8 cellular contexts compared by ENCODE assay signal in genomic region chr22:50244420-50245213, GRCh38. TPM values are rescaled to one million over a fixed set of nuclear protein-coding genes. Genes with fewer than 3 reads are reported as not detected.
DNase-seq lines count a peak whose midpoint lies in the region; ATAC-seq lines count a peak whose summit lies in the region.

A gene with protein sequence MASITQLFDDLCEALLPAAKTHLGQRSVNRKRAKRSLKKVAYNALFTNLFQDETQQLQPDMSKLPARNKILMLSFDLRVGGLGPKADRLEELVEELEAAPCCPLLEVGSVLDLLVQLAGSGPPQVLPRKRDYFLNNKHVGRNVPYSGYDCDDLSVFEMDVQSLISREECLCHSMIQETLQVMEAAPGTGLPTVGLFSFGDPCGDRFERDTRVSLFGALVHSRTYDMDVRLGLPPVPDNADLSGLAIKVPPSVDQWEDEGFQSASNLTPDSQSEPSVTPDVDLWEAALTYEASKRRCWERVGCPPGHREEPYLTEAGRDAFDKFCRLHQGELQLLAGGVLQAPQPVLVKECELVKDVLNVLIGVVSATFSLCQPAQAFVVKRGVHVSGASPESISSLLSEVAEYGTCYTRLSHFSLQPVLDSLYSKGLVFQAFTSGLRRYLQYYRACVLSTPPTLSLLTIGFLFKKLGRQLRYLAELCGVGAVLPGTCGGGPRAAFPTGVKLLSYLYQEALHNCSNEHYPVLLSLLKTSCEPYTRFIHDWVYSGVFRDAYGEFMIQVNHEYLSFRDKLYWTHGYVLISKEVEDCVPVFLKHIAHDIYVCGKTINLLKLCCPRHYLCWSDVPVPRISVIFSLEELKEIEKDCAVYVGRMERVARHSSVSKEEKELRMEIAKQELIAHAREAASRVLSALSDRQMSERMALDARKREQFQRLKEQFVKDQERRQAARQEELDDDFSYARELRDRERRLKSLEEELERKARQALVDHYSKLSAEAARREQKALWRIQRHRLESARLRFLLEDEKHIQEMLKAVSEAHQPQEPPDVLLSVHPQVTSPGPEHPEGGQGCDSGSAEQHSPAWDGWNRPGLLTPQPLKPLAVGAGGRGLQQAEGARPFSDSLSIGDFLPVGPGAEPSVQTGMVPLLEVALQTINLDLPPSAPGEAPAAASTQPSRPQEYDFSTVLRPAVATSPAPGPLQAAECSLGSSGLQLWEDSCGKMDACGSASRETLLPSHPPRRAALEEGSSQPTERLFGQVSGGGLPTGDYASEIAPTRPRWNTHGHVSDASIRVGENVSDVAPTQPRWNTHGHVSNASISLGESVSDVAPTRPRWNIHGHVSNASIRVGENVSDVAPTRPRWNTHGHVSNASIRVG (N-terminal part only) (minus strand): TSS chr22:50245023. CDS start chr22:50244459, 564 bp downstream.

- peaks cover 15% of the 10 kb centered on the region for H3K36me3 Mint-ChIP-seq in activated T-helper 1 cell treated with anti-CD3 and anti-CD28 coated beads, Interleukin-12 subunit alpha, Interleukin-12 subunit beta, Interleukin-2, Interleukin-4 antibody, amounts not matched to agents 30 ng/mL and 10 ng/mL and 1 ng/mL, durations not matched to agents 14 hours and 24 hours and 36 hours (ENCODE audit: low read depth)
- peaks cover 0 to 25% (median 4%) of the 10 kb centered on the region in 3 donors for H3K36me3 Mint-ChIP-seq in naive thymus-derived CD8-positive, alpha-beta T cell
- H3K36me3 Mint-ChIP-seq in stimulated activated naive B cell treated with anti-CD40 and anti-IgM and Interleukin-4, amounts not matched to agents 10 μg/mL and 1 μg/mL and 100 μg/mL, for 72 hours = peaks cover 19 to 20% of the 10 kb centered on the region in 2 donors

- H3K9me3 Mint-ChIP-seq in activated T-helper 1 cell treated with anti-CD3 and anti-CD28 coated beads, Interleukin-12 subunit alpha, Interleukin-12 subunit beta, Interleukin-2, Interleukin-4 antibody, amounts not matched to agents 30 ng/mL and 10 ng/mL and 1 ng/mL, durations not matched to agents 14 hours and 24 hours and 36 hours = no peaks in the 10 kb centered on the region
- H3K9me3 Mint-ChIP-seq in naive thymus-derived CD8-positive, alpha-beta T cell = no peaks in the 10 kb centered on the region
- H3K9me3 Mint-ChIP-seq in stimulated activated naive B cell treated with anti-CD40 and anti-IgM and Interleukin-4, amounts not matched to agents 10 μg/mL and 1 μg/mL and 100 μg/mL, for 72 hours = no peaks in the 10 kb centered on the region

- peak; percentile 87 for DNase-seq in DMS114 treated with DMSO at 0.1 percent for 48 hours (lab: John Stamatoyannopoulos, UW; ENCODE audit: unreplicated experiment)
- peak; percentile 84 for DNase-seq in Jurkat, Clone E6-1 (ENCODE audit: low read depth, low spot score)
- peak; percentile 89 for DNase-seq in RPMI7951 (ENCODE audit: low read depth)
- DNase-seq in activated T-helper 1 cell treated with anti-CD3 and anti-CD28 coated beads, Interleukin-12 subunit alpha, Interleukin-12 subunit beta, Interleukin-2, Interleukin-4 antibody, amounts not matched to agents 30 ng/mL and 10 ng/mL and 1 ng/mL, durations not matched to agents 14 hours and 24 hours and 36 hours (ENCODE audit: low spot score) = peak; percentile 93
- peak; percentile 88 for DNase-seq in fibroblast of gingiva (ENCODE audit: low read depth)
- peak; percentile 83 to 93 (median 90) for DNase-seq in naive thymus-derived CD8-positive, alpha-beta T cell
- DNase-seq in stimulated activated naive B cell treated with anti-CD40 and anti-IgM and Interleukin-4, amounts not matched to agents 10 μg/mL and 1 μg/mL and 100 μg/mL, for 72 hours = peak; percentile 91

- H3K27ac Mint-ChIP-seq in activated T-helper 1 cell treated with anti-CD3 and anti-CD28 coated beads, Interleukin-12 subunit alpha, Interleukin-12 subunit beta, Interleukin-2, Interleukin-4 antibody, amounts not matched to agents 30 ng/mL and 10 ng/mL and 1 ng/mL, durations not matched to agents 14 hours and 24 hours and 36 hours = peak within 1 kb of the TSS; percentile 100
- peak within 1 kb of the TSS; percentile 98 to 100 (median 100) for H3K27ac Mint-ChIP-seq in naive thymus-derived CD8-positive, alpha-beta T cell
- H3K27ac Mint-ChIP-seq in stimulated activated naive B cell treated with anti-CD40 and anti-IgM and Interleukin-4, amounts not matched to agents 10 μg/mL and 1 μg/mL and 100 μg/mL, for 72 hours = peak within 1 kb of the TSS; percentile 100

- peak within 1 kb of the TSS; percentile 99 for H3K4me3 Mint-ChIP-seq in activated T-helper 1 cell treated with anti-CD3 and anti-CD28 coated beads, Interleukin-12 subunit alpha, Interleukin-12 subunit beta, Interleukin-2, Interleukin-4 antibody, amounts not matched to agents 30 ng/mL and 10 ng/mL and 1 ng/mL, durations not matched to agents 14 hours and 24 hours and 36 hours
- peak within 1 kb of the TSS; percentile 85 to 100 (median 99) for H3K4me3 Mint-ChIP-seq in naive thymus-derived CD8-positive, alpha-beta T cell
- H3K4me3 Mint-ChIP-seq in stimulated activated naive B cell treated with anti-CD40 and anti-IgM and Interleukin-4, amounts not matched to agents 10 μg/mL and 1 μg/mL and 100 μg/mL, for 72 hours = peak within 1 kb of the TSS; percentile 98 to 100

- H3K4me3 ChIP-seq in Jurkat, Clone E6-1 (ENCODE audit: low read length) = peak within 1 kb of the TSS; percentile 95

- peak; percentile 52 for ATAC-seq in GM21576 (IDR thresholded peaks at IDR 0.05; ENCODE audit: unreplicated experiment)
- peak; percentile 79 to 81 for ATAC-seq in naive thymus-derived CD8-positive, alpha-beta T cell
- peak; percentile 89 to 93 for ATAC-seq in stimulated activated naive B cell treated with anti-CD40 and anti-IgM and Interleukin-4, amounts not matched to agents 10 μg/mL and 1 μg/mL and 100 μg/mL, for 72 hours (replicated peaks)

- POLR2A ChIA-PET in naive thymus-derived CD8-positive, alpha-beta T cell (lab: Charles Lee) = interaction anchor here (0.6 to 3.5 kb wide), 20 partner anchors 12 to 383 kb away, joined by 3 to 20 read pairs (median 4); partner anchors contain the start of genes ARSA, DENND6B and SCO2

- intact Hi-C loops in activated T-helper 1 cell treated with anti-CD3 and anti-CD28 coated beads, Interleukin-12 subunit alpha, Interleukin-12 subunit beta, Interleukin-2, Interleukin-4 antibody, amounts not matched to agents 30 ng/mL and 10 ng/mL and 1 ng/mL, durations not matched to agents 14 hours and 24 hours and 36 hours (cut with micrococcal nuclease) = loop anchor here (1.0 to 10.0 kb wide), 5 partner anchors 26 to 253 kb away; partner anchors contain the start of genes DENND6B, MAPK11, SBF1 and SELENOO

- H3K27me3 Mint-ChIP-seq in activated T-helper 1 cell treated with anti-CD3 and anti-CD28 coated beads, Interleukin-12 subunit alpha, Interleukin-12 subunit beta, Interleukin-2, Interleukin-4 antibody, amounts not matched to agents 30 ng/mL and 10 ng/mL and 1 ng/mL, durations not matched to agents 14 hours and 24 hours and 36 hours (ENCODE audit: insufficient read depth) = peaks cover 2% of the 10 kb centered on the region
- no peaks in the 10 kb centered on the region for H3K27me3 Mint-ChIP-seq in naive thymus-derived CD8-positive, alpha-beta T cell
- H3K27me3 Mint-ChIP-seq in stimulated activated naive B cell treated with anti-CD40 and anti-IgM and Interleukin-4, amounts not matched to agents 10 μg/mL and 1 μg/mL and 100 μg/mL, for 72 hours = no peaks in the 10 kb centered on the region

- peaks cover 26% of the 10 kb centered on the region for H3K4me1 Mint-ChIP-seq in activated T-helper 1 cell treated with anti-CD3 and anti-CD28 coated beads, Interleukin-12 subunit alpha, Interleukin-12 subunit beta, Interleukin-2, Interleukin-4 antibody, amounts not matched to agents 30 ng/mL and 10 ng/mL and 1 ng/mL, durations not matched to agents 14 hours and 24 hours and 36 hours (ENCODE audit: low read depth)
- H3K4me1 Mint-ChIP-seq in naive thymus-derived CD8-positive, alpha-beta T cell = peaks cover 11 to 60% (median 31%) of the 10 kb centered on the region in 4 donors
- peaks cover 26 to 57% of the 10 kb centered on the region in 2 donors for H3K4me1 Mint-ChIP-seq in stimulated activated naive B cell treated with anti-CD40 and anti-IgM and Interleukin-4, amounts not matched to agents 10 μg/mL and 1 μg/mL and 100 μg/mL, for 72 hours

RNA-seq across cellular contexts. Expression of the gene that starts here (rescaled TPM):
- polyA plus RNA-seq in Jurkat, Clone E6-1 (2012; ENCODE audit: insufficient read depth, insufficient read length) = 44.0 TPM
- 6.7 and 7.1 TPM in 2 replicates for total RNA-seq in RPMI7951 (2014; rRNA removed; shearing (Covaris generic))
- total RNA-seq in activated T-helper 1 cell treated with anti-CD3 and anti-CD28 coated beads, Interleukin-12 subunit alpha, Interleukin-12 subunit beta, Interleukin-2, Interleukin-4 antibody, amounts not matched to agents 30 ng/mL and 10 ng/mL and 1 ng/mL, durations not matched to agents 14 hours and 24 hours and 36 hours = 52.1 and 54.6 TPM in 2 replicates
- 100 to 1,000 TPM; 153 to 156 TPM for total RNA-seq in naive thymus-derived CD8-positive, alpha-beta T cell
- 10 to 100 TPM in 2 of 3 donors, 1 to 10 TPM in 1; 9.3 to 25.2 (median 17.3) TPM for polyA plus RNA-seq in naive thymus-derived CD8-positive, alpha-beta T cell

Comparison
In these comparisons a context has a peak if more than half of its experiments do, and no peak if none do; other contexts are left out.
1. Peak in every context shown above with its lines: DNase-seq, ATAC-seq and H3K4me3 ChIP-seq.